ENCODE assay signal across 8 cellular contexts in genomic region chr16:49528035-49528434, GRCh38.
DNase-seq lines count a peak whose midpoint lies in the region; TF ChIP-seq lines count a peak whose summit lies in the region.

No MANE protein-coding gene starts in this region.

- H3K27me3 Mint-ChIP-seq in mesothelial cell of epicardium (ENCODE audit: low read depth) (peaks cover 60% of the 10 kb centered on the region), chondrocyte (ENCODE audit: low read depth) (peaks cover 1% of the 10 kb centered on the region)

- no TSS peak for BruUV-seq in mammary epithelial cell (replicated peaks; lab: Mats Ljungman, UMichigan)

- H4K20me1 ChIP-seq in mammary epithelial cell (ENCODE audit: insufficient read depth, low read length): no peaks in the 10 kb centered on the region

- dilution Hi-C loops in mammary epithelial cell (cut with HindIII; ENCODE audit: low sequenced_read_pairs): no loop called here

- peak overlapping the region; percentile 18 for H3K4me3 Mint-ChIP-seq in mesothelial cell of epicardium
- H3K4me3 Mint-ChIP-seq in chondrocyte (ENCODE audit: unreplicated experiment): no peak overlapping the region

- DNase-seq in activated CD4-positive, alpha-beta T cell treated with anti-CD3 and anti-CD28 coated beads for 48 hours: peak; percentile 54
- DNase-seq in activated CD4-positive, alpha-beta T cell treated with anti-CD3 and anti-CD28 coated beads, Interleukin-2, amount 50 U/mL, for 4 hours: no peak
- no peak for DNase-seq in ascending aorta (ENCODE audit: low spot score in 2 of 2)
- peak; percentile 36 to 60 for DNase-seq in mesothelial cell of epicardium (ENCODE audit: low spot score in 2 of 2, unreplicated experiment in 2 of 2)
- no peak for DNase-seq in tibial artery
- no peak for DNase-seq in chondrocyte (ENCODE audit: low spot score)
- DNase-seq in cerebellum (ENCODE audit: low spot score): no peak
- DNase-seq in mammary epithelial cell: no peak

- intact Hi-C loops in ascending aorta (cut with DNase I): no loop called here
- intact Hi-C loops in tibial artery (cut with DNase I; ENCODE audit: low total_unique reads): no loop called here
- intact Hi-C loops in mammary epithelial cell (cut with micrococcal nuclease): no loop called here

- H3K9ac ChIP-seq in mammary epithelial cell (ENCODE audit: insufficient read depth, low read length): no peak overlapping the region

- H3K4me1 Mint-ChIP-seq in mesothelial cell of epicardium: peaks cover 39% of the 10 kb centered on the region
- H3K4me1 Mint-ChIP-seq in chondrocyte (ENCODE audit: low read depth): peaks cover 20% of the 10 kb centered on the region

- 4% methylated on average over 3 of the region's 16 CpGs for WGBS in mammary epithelial cell (ENCODE audit: low coverage, missing lambda C conversion rate)

- H3K4me2 ChIP-seq in mammary epithelial cell (ENCODE audit: insufficient read depth, low read depth, low read length): no peak overlapping the region

- H3K36me3 ChIP-seq in ascending aorta: peaks cover 0 to 1% of the 10 kb centered on the region in 2 donors
- peaks cover 0 to 7% (median 0%) of the 10 kb centered on the region in 3 donors for H3K36me3 ChIP-seq in tibial artery
- H3K36me3 ChIP-seq in mammary epithelial cell (ENCODE audit: insufficient read depth, low read length): no peaks in the 10 kb centered on the region

- no peak overlapping the region for H3K27ac Mint-ChIP-seq in mesothelial cell of epicardium
- no peak overlapping the region for H3K27ac Mint-ChIP-seq in chondrocyte (ENCODE audit: unreplicated experiment)

- CTCF ChIA-PET in mammary epithelial cell (lab: Charles Lee; ENCODE audit: low non-redundant PET): no interaction called here

- H2AFZ ChIP-seq in mammary epithelial cell (ENCODE audit: low read depth, low read length): no peak overlapping the region

- no peaks in the 10 kb centered on the region for H3K9me3 Mint-ChIP-seq in mesothelial cell of epicardium
- H3K9me3 Mint-ChIP-seq in chondrocyte (ENCODE audit: low read depth): no peaks in the 10 kb centered on the region

- H3K36me3 Mint-ChIP-seq in mesothelial cell of epicardium (peaks cover 1% of the 10 kb centered on the region), chondrocyte (ENCODE audit: low read depth) (no peaks in the 10 kb centered on the region)

- H3K4me1 ChIP-seq in ascending aorta (no peaks in the 10 kb centered on the region), tibial artery (no peaks in the 10 kb centered on the region), mammary epithelial cell (ENCODE audit: insufficient read depth, low read length) (no peaks in the 10 kb centered on the region)

- TF ChIP-seq CTCF in ascending aorta (IDR thresholded peaks at IDR 0.05) (no peak), mesothelial cell of epicardium (IDR thresholded peaks at IDR 0.05; ENCODE audit: unreplicated experiment) (no peak), tibial artery (IDR thresholded peaks at IDR 0.05) (no peak), chondrocyte (IDR thresholded peaks at IDR 0.05) (no peak), mammary epithelial cell (conservative IDR thresholded peaks at IDR 0.05 in 1 of 2, IDR thresholded peaks at IDR 0.05 in 1 of 2; ENCODE audit: extremely low read depth in 1 of 2, insufficient read depth in 1 of 2, low read depth in 1 of 2, low read length in 2 of 2) (no peak)

- no peaks in the 10 kb centered on the region for H3K27me3 ChIP-seq in ascending aorta
- H3K27me3 ChIP-seq in tibial artery: no peaks in the 10 kb centered on the region
- H3K27me3 ChIP-seq in mammary epithelial cell (ENCODE audit: insufficient read depth, low read length): no peaks in the 10 kb centered on the region

- H3K9me3 ChIP-seq in ascending aorta (no peaks in the 10 kb centered on the region), tibial artery (no peaks in the 10 kb centered on the region), mammary epithelial cell (replicated peaks; ENCODE audit: insufficient read depth, low read length) (peaks cover 14% of the 10 kb centered on the region)

- H3K4me3 ChIP-seq in ascending aorta: peak overlapping the region; percentile 48 to 57
- peak overlapping the region; percentile 28 to 36 for H3K4me3 ChIP-seq in tibial artery
- H3K4me3 ChIP-seq in mammary epithelial cell (replicated peaks in 1 of 3; ENCODE audit: insufficient read depth in 1 of 3, low read depth in 2 of 3, low read length in 3 of 3): no peak overlapping the region

- H3K27ac ChIP-seq in ascending aorta (no peak overlapping the region), tibial artery (no peak overlapping the region), mammary epithelial cell (ENCODE audit: insufficient read depth, low read depth, low read length) (no peak overlapping the region)

- in situ Hi-C loops in mammary epithelial cell (cut with MboI; ENCODE audit: low sequenced_read_pairs in 2 of 2): no loop called here

- H3K79me2 ChIP-seq in mammary epithelial cell (ENCODE audit: insufficient read depth, low read length): no peaks in the 10 kb centered on the region

Comparison
In these comparisons a context has a peak if more than half of its experiments do, and no peak if none do; other contexts are left out.
1. DNase-seq: peak in activated CD4-positive, alpha-beta T cell treated with anti-CD3 and anti-CD28 coated beads for 48 hours (single experiment) and mesothelial cell of epicardium (2 of 2); none in activated CD4-positive, alpha-beta T cell treated with anti-CD3 and anti-CD28 coated beads, Interleukin-2, amount 50 U/mL, for 4 hours (0 of 2), ascending aorta (0 of 2), tibial artery (0 of 2), chondrocyte (single experiment), cerebellum (single experiment) and mammary epithelial cell (single experiment).
2. H3K4me3 ChIP-seq: peak in ascending aorta (2 of 2) and tibial artery (2 of 2); none in mammary epithelial cell (0 of 3).